ENCODE assay signal across 18 cellular contexts in the genomic region with DNA sequence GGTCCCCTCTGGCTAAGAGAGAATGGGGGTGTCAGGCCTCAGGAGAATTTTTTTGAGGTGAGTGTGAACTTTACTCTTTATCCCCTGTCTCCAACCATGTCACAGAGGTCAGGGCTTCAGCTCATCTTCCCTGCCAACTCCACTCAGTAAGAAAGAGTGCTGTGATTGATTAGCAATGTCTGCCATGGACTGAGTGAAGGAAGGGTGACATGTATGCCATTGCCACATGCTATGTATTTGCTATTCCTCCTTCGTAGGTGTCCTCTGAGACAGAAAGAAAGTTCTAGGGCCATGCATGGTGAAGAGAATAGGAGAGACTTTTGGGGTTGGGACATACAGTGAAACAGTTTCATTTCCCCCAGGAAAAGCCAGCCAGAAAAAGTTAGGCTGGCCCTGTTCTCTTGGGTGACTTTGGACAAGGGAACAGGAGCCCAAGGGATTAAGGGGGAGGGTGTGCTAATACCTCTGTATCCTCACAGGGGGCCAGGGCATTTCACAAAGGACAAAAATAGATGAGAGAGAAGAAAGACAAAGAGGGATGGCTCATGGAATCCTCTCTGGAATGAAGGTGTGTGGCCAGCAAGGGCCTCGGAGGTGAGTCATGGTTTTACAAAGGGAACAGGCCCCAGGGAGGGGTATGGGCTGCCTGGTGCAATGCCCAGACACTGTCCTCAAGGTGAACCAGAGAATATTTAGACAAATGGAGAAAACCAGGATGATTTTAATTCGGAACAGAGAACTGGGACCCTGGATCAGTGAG. TPM values are rescaled to one million over a fixed set of nuclear protein-coding genes. Genes with fewer than 3 reads are reported as not detected.
DNase-seq lines count a peak whose midpoint lies in the region; ATAC-seq and TF ChIP-seq lines count a peak whose summit lies in the region.
"Had no signal": no experiment of that assay in that cellular context is flagged by ENCODE, and none has a peak within 500 bp of the region (broad histone marks: within the 10 kb centered on the region; RNA-seq: fewer than 3 reads in every experiment).

No MANE protein-coding gene starts in this region.

- H3K27me3 ChIP-seq in left lung (peaks cover 5 to 46% of the 10 kb centered on the region in 2 donors), body of pancreas (peaks cover 0 to 3% of the 10 kb centered on the region in 2 donors)

- H3K36me3 ChIP-seq in left lung (no peaks in the 10 kb centered on the region), body of pancreas (replicated peaks in 1 of 2; ENCODE audit: insufficient read depth in 1 of 2, low read depth in 2 of 2) (no peaks in the 10 kb centered on the region)
- H3K36me3 ChIP-seq: stomach had no signal

- H3K27ac ChIP-seq in left lung (no peak overlapping the region), body of pancreas (no peak overlapping the region)
- H3K27ac ChIP-seq: KMS-11, stomach had no signal

- H3K4me3 Mint-ChIP-seq in MCF 10A (ENCODE audit: unreplicated experiment), result no peak overlapping the region
- H3K4me3 Mint-ChIP-seq: activated CD4-positive, alpha-beta T cell treated with anti-CD3 and anti-CD28 coated beads, Interleukin-2, amount 10 ng/mL, durations not matched to agents 7 days and 5 days; T-helper 1 cell treated with Interleukin-12 subunit alpha and Interleukin-12 subunit beta and Interleukin-4 antibody, amounts not matched to agents 30 μg/mL and 1 μg/mL, for 36 hours had no signal

- TF ChIP-seq POLR2A in body of pancreas (IDR thresholded peaks at IDR 0.05), result no peak

- H3K9me3 Mint-ChIP-seq in MCF 10A (ENCODE audit: unreplicated experiment), result no peaks in the 10 kb centered on the region
- H3K9me3 Mint-ChIP-seq: activated CD4-positive, alpha-beta T cell treated with anti-CD3 and anti-CD28 coated beads, Interleukin-2, amount 10 ng/mL, durations not matched to agents 7 days and 5 days; T-helper 1 cell treated with Interleukin-12 subunit alpha and Interleukin-12 subunit beta and Interleukin-4 antibody, amounts not matched to agents 30 μg/mL and 1 μg/mL, for 36 hours had no signal

- no TSS peak for BruUV-seq in MCF 10A (replicated peaks; lab: Mats Ljungman, UMichigan)

- H3K27me3 Mint-ChIP-seq in MCF 10A (ENCODE audit: insufficient read depth, unreplicated experiment), result no peaks in the 10 kb centered on the region

- H3K36me3 Mint-ChIP-seq in MCF 10A (ENCODE audit: insufficient read depth, unreplicated experiment), result peaks cover 5% of the 10 kb centered on the region

- POLR2A ChIA-PET in MCF 10A (lab: Yijun Ruan, JAX), result interaction anchor here (0.7 to 2.6 kb wide), 5 partner anchors 9 to 434 kb away, joined by 3 to 14 read pairs (median 4); no protein-coding TSS in a partner anchor

- ATAC-seq in left lung (peak; percentile 37), body of pancreas (no peak)
- ATAC-seq: mucosa of descending colon had no signal

- H3K9me3 ChIP-seq in left lung (no peaks in the 10 kb centered on the region), body of pancreas (no peaks in the 10 kb centered on the region)
- H3K9me3 ChIP-seq: mucosa of descending colon, stomach had no signal

- peak overlapping the region; percentile 82 for H3K27ac Mint-ChIP-seq in MCF 10A (ENCODE audit: low read depth, unreplicated experiment)
- H3K27ac Mint-ChIP-seq: activated CD4-positive, alpha-beta T cell treated with anti-CD3 and anti-CD28 coated beads, Interleukin-2, amount 10 ng/mL, durations not matched to agents 7 days and 5 days; T-helper 1 cell treated with Interleukin-12 subunit alpha and Interleukin-12 subunit beta and Interleukin-4 antibody, amounts not matched to agents 30 μg/mL and 1 μg/mL, for 36 hours had no signal

- peaks cover 17% of the 10 kb centered on the region for H3K4me1 Mint-ChIP-seq in MCF 10A (ENCODE audit: insufficient read depth, unreplicated experiment)

- intact Hi-C loops in MCF 10A (cut with micrococcal nuclease) (loop anchor here (10.0 kb wide), 1 partner anchor 241 kb away; no protein-coding TSS in a partner anchor), left lung (cut with DNase I) (loop anchor here in 1 of 2 donors (10.0 kb wide), 1 partner anchor 371 kb away; no protein-coding TSS in a partner anchor), body of pancreas (cut with DNase I) (loop anchor here (10.0 kb wide), 1 partner anchor 361 kb away; no protein-coding TSS in a partner anchor)

- CTCF ChIA-PET in MCF 10A (lab: Yijun Ruan, JAX), result interaction anchor here (0.6 to 1.9 kb wide), 9 partner anchors 25 to 379 kb away, joined by 3 to 12 read pairs (median 4); no protein-coding TSS in a partner anchor

- TF ChIP-seq CTCF in MCF 10A (IDR thresholded peaks at IDR 0.05; ENCODE audit: unreplicated experiment) (no peak), left lung (IDR thresholded peaks at IDR 0.05) (no peak), GM10266 (IDR thresholded peaks at IDR 0.05; ENCODE audit: control insufficient read depth, insufficient read depth, low read depth, missing control alignments) (no peak), body of pancreas (IDR thresholded peaks at IDR 0.05) (no peak)

- H3K4me1 ChIP-seq in left lung (peaks cover 0 to 3% of the 10 kb centered on the region in 2 donors), body of pancreas (peaks cover 9% of the 10 kb centered on the region)

- H3K4me3 ChIP-seq in left lung (no peak overlapping the region), body of pancreas (no peak overlapping the region)
- H3K4me3 ChIP-seq: mucosa of descending colon, stomach had no signal

- 63 to 66% methylated on average over 3 of the region's 3 CpGs for WGBS in body of pancreas, 2 donors

- peak; percentile 27 for DNase-seq in ELR (ENCODE audit: low read depth)
- peak; percentile 76 for DNase-seq in M059J (ENCODE audit: low read depth)
- DNase-seq in MCF 10A (ENCODE audit: unreplicated experiment), result peak; percentile 87
- no peak for DNase-seq in left lung
- no peak for DNase-seq in GM10266 (ENCODE audit: extremely low spot score)
- no peak for DNase-seq in body of pancreas
- no peak for DNase-seq in stimulated activated CD8-positive, alpha-beta memory T cell treated with anti-CD3 and anti-CD28 coated beads, Interleukin-4, amount 100 ng/mL, for 48 hours
- DNase-seq in NCI-H526 treated with DMSO at 0.1 percent for 48 hours (lab: John Stamatoyannopoulos, UW), result no peak
- DNase-seq: activated CD4-positive, alpha-beta T cell treated with anti-CD3 and anti-CD28 coated beads, Interleukin-2, amount 10 ng/mL, durations not matched to agents 7 days and 5 days; activated effector memory CD4-positive, alpha-beta T cell treated with Interleukin-2 at 50 U/mL for 16 hours; C1 segment of cervical spinal cord; mucosa of descending colon; NCI-H1930; stimulated activated CD4-positive, alpha-beta T cell treated with anti-CD3 and anti-CD28 coated beads, Interleukin-4, amount 100 ng/mL, for 24 hours; stomach had no signal

RNA-seq across cellular contexts. Expression of gene MYL2, which starts 13.9 kb away (rescaled TPM):
- not detected in 2 replicates for total RNA-seq in M059J (2014; rRNA removed; shearing (Covaris generic))
- total RNA-seq in MCF 10A (2022), result not detected in 2 replicates
- total RNA-seq in left lung, result 1 to 10 TPM; 2.2 to 3.0 TPM
- not detected for total RNA-seq in body of pancreas
- total RNA-seq: activated CD4-positive, alpha-beta T cell treated with anti-CD3 and anti-CD28 coated beads, Interleukin-2, amount 10 ng/mL, durations not matched to agents 7 days and 5 days; pulmonary artery endothelial cell had no signal

Comparison
In these comparisons a context has a peak if more than half of its experiments do, and no peak if none do; other contexts are left out.
1. DNase-seq: peak in ELR (single experiment), M059J (single experiment) and MCF 10A (single experiment); none in left lung (0 of 2), GM10266 (single experiment), body of pancreas (0 of 4), stimulated activated CD8-positive, alpha-beta memory T cell treated with anti-CD3 and anti-CD28 coated beads, Interleukin-4, amount 100 ng/mL, for 48 hours (single experiment) and NCI-H526 treated with DMSO at 0.1 percent for 48 hours (single experiment).